In the genomic region with DNA sequence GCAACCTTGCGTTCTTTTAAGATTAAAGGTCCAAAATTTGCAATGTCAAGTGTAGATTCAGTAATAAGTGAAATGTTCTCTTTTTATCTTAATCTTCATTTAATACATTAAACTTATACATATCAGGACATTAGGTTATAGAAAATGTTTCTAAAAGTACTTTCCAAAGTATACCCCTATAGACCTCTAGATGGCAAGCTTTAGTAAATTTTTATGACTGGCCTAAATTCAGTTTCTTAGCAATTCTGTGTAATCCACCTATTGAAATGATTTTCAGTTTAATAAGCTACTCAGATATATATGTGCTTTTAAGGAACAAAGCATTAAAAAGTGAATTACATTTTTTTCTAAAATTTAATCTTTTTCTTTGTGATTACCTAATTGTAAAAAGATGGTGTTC, we compare ENCODE assay signal across 8 cellular contexts.
DNase-seq lines count a peak whose midpoint lies in the region; ATAC-seq, FAIRE-seq and TF ChIP-seq lines count a peak whose summit lies in the region.

No MANE protein-coding gene starts in this region.

- H3K27ac ChIP-seq in liver (ENCODE audit: low read depth in 1 of 2, low read length in 2 of 2), result no peak overlapping the region

- no peak overlapping the region for H3K4me3 Mint-ChIP-seq in WTC11

- ATAC-seq in HG03342 (IDR thresholded peaks at IDR 0.05; ENCODE audit: unreplicated experiment) (peak; percentile 58), WTC11 (no peak), HG03139 (IDR thresholded peaks at IDR 0.05; ENCODE audit: unreplicated experiment) (no peak), HG02938 (IDR thresholded peaks at IDR 0.05; ENCODE audit: unreplicated experiment) (no peak)

- peaks cover 1% of the 10 kb centered on the region; the same call in 1 of the 2 replicates for H3K4me1 Mint-ChIP-seq in WTC11

- no peak overlapping the region for H3K9ac ChIP-seq in liver (ENCODE audit: low read depth in 1 of 2, low read length in 2 of 2)

- DNase-seq in WTC11 (ENCODE audit: low spot score), result no peak
- DNase-seq in hepatic stellate cell (ENCODE audit: low spot score), result no peak
- DNase-seq in NCI-H774 (lab: John Stamatoyannopoulos, UW), result no peak

- CTCF ChIA-PET in WTC11 (lab: Charles Lee), result interaction anchor here (0.6 to 2.1 kb wide), 4 partner anchors 9 to 71 kb away, joined by 3 to 8 read pairs (median 3); no protein-coding TSS in a partner anchor

- H3K27ac Mint-ChIP-seq in WTC11, result no peak overlapping the region

- no peak overlapping the region for H3K4me3 ChIP-seq in liver (ENCODE audit: low read depth in 1 of 3, low read length in 3 of 3)

- no peaks in the 10 kb centered on the region for H3K27me3 Mint-ChIP-seq in WTC11 (ENCODE audit: low read depth)

- POLR2A ChIA-PET in WTC11 (lab: Charles Lee), result interaction anchor here (0.5 kb wide), 1 partner anchor 194 kb away, joined by 3 read pairs; no protein-coding TSS in a partner anchor

- TF ChIP-seq RAD21 in liver (IDR thresholded peaks at IDR 0.05), result peak; percentile 62 to 66

- peaks cover 3% of the 10 kb centered on the region; the same call in 1 of the 2 replicates for H3K36me3 Mint-ChIP-seq in WTC11

- FAIRE-seq in G401.6 (lab: Jason Lieb, UNC), result peak; percentile 90

- TF ChIP-seq CTCF in WTC11 (IDR thresholded peaks at IDR 0.05) (0 out of 2 replicates have a peak, but pooled peaks have one; percentile 13), liver (IDR thresholded peaks at IDR 0.05; ENCODE audit: low read depth, low read length, missing input control) (peak; percentile 37)

- WGBS in liver, result 73% methylated on average over 1 of the region's 1 CpG

- H3K27me3 ChIP-seq in liver (ENCODE audit: control insufficient read depth in 4 of 4, insufficient read depth in 4 of 4, low read length in 3 of 4), result no peaks in the 10 kb centered on the region

- peaks cover 5% of the 10 kb centered on the region for H3K9me3 Mint-ChIP-seq in WTC11

- no peaks in the 10 kb centered on the region for H3K9me3 ChIP-seq in liver (ENCODE audit: control insufficient read depth in 4 of 4, low read length in 3 of 4)

- no peaks in the 10 kb centered on the region for H3K4me1 ChIP-seq in liver (ENCODE audit: control insufficient read depth in 4 of 4, insufficient read depth in 4 of 4, low read length in 3 of 4)

- no peaks in the 10 kb centered on the region for H3K36me3 ChIP-seq in liver (ENCODE audit: control insufficient read depth in 4 of 4, insufficient read depth in 3 of 4, low read depth in 1 of 4, low read length in 3 of 4)

TF ChIP-seq in WTC11, 78 proteins besides CTCF, POLR2A, EP300 and RAD21:
- TF ChIP-seq SP1 (CRISPR knock-in tag; conservative IDR thresholded peaks at IDR 0.05), result no peak

TF ChIP-seq in liver, 16 proteins besides CTCF, POLR2A, EP300 and RAD21:
- TF ChIP-seq, protein P1, sequence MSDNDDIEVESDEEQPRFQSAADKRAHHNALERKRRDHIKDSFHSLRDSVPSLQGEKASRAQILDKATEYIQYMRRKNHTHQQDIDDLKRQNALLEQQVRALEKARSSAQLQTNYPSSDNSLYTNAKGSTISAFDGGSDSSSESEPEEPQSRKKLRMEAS (IDR thresholded peaks at IDR 0.05), result no peak
- TF ChIP-seq EGR1 (IDR thresholded peaks at IDR 0.05; ENCODE audit: low read depth in 2 of 2), result no peak
